ENCODE assay signal across 1 cellular context in the genomic region with DNA sequence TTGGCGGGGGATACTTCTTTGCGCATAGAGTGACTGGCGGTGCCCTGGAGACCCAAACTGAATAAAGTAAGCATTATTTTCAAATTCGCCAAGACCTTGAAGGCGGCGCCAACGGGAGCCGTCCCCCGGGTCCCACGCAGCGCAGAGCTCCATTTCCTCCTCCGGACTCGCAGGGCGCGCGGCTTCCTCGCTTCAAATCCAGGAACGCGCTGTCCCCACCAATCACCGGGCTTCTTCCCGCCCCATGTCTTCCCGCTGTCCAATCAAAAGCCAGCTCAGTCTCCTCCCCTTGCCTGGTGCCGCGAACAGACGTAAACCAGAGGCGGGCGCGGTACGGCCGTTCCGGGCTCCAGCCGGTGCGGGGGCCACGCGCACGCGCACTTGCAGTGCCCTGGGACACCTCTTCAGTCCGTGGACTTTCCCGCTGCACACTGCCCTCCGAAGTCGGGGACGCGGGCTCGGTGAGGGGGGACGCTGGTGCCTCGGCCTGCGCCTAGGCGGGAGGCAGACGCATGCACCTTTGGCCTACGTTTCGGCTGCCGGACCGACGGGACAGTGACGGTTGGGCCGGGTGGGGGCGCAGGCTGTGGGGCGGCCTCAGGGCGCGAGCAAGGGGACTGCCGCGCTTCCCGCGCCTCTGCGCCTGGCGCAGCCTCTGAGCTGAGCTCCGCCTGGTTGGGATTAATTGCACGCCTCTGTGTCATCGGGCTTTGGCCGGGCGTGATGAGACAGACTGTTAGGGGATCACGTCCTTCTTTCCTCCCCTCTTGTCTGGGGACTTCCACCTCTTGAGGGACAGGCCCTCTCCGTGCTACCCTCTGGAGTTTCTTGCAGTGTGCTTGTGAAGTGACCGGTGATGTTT.
TF ChIP-seq lines count a peak whose summit lies in the region.

A gene with protein sequence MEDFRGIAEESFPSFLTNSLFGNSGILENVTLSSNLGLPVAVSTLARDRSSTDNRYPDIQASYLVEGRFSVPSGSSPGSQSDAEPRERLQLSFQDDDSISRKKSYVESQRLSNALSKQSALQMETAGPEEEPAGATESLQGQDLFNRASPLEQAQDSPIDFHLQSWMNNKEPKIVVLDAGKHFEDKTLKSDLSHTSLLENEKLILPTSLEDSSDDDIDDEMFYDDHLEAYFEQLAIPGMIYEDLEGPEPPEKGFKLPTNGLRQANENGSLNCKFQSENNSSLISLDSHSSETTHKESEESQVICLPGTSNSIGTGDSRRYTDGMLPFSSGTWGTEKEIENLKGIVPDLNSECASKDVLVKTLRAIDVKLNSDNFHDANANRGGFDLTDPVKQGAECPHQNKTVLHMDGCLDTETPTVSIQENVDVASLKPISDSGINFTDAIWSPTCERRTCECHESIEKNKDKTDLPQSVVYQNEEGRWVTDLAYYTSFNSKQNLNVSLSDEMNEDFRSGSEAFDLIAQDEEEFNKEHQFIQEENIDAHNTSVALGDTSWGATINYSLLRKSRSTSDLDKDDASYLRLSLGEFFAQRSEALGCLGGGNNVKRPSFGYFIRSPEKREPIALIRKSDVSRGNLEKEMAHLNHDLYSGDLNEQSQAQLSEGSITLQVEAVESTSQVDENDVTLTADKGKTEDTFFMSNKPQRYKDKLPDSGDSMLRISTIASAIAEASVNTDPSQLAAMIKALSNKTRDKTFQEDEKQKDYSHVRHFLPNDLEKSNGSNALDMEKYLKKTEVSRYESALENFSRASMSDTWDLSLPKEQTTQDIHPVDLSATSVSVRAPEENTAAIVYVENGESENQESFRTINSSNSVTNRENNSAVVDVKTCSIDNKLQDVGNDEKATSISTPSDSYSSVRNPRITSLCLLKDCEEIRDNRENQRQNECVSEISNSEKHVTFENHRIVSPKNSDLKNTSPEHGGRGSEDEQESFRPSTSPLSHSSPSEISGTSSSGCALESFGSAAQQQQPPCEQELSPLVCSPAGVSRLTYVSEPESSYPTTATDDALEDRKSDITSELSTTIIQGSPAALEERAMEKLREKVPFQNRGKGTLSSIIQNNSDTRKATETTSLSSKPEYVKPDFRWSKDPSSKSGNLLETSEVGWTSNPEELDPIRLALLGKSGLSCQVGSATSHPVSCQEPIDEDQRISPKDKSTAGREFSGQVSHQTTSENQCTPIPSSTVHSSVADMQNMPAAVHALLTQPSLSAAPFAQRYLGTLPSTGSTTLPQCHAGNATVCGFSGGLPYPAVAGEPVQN (N-terminal part only) (plus strand): TSS at position 386 of the 862 bp plus-strand sequence. CDS start 8,063 bp downstream, outside the sequence.

TF ChIP-seq in K562, 482 proteins besides CTCF, POLR2A, EP300 and RAD21 (continued from another document and continues in another):
- peak; percentile 89 for TF ChIP-seq ARID4B (CRISPR knock-in tag; IDR thresholded peaks at IDR 0.05)
- TF ChIP-seq ATF4 (CRISPR knock-in tag; IDR thresholded peaks at IDR 0.05): no peak
- no peak for TF ChIP-seq PYGO2 (tag; IDR thresholded peaks at IDR 0.05)
- TF ChIP-seq HDAC8 (tag; IDR thresholded peaks at IDR 0.05): no peak
- TF ChIP-seq MYC (IDR thresholded peaks at IDR 0.05; ENCODE audit: low read depth, low read length): peak; percentile 73
- TF ChIP-seq MYC (CRISPR knock-in tag; IDR thresholded peaks at IDR 0.05; ENCODE audit: borderline replicate concordance, low read depth): no peak
- TF ChIP-seq XRCC4 (IDR thresholded peaks at IDR 0.05; ENCODE audit: extremely low read depth, insufficient read depth, insufficient read length): no peak
- no peak for TF ChIP-seq ZNF717 (CRISPR knock-in tag; IDR thresholded peaks at IDR 0.05)
- TF ChIP-seq ZBTB26 (CRISPR knock-in tag; IDR thresholded peaks at IDR 0.05): no peak
- no peak for TF ChIP-seq ZNF512 (tag; IDR thresholded peaks at IDR 0.05)
- peak; percentile 86 for TF ChIP-seq E2F3 (CRISPR knock-in tag; IDR thresholded peaks at IDR 0.05)
- TF ChIP-seq SIRT6 (IDR thresholded peaks at IDR 0.05; ENCODE audit: low read depth, low read length): no peak
- TF ChIP-seq ZNF511 (CRISPR knock-in tag; IDR thresholded peaks at IDR 0.05): peak; percentile 94
- TF ChIP-seq KLF6 (CRISPR knock-in tag; IDR thresholded peaks at IDR 0.05; ENCODE audit: borderline replicate concordance): no peak
- TF ChIP-seq MAZ (CRISPR knock-in tag; conservative IDR thresholded peaks at IDR 0.05 in 1 of 2, IDR thresholded peaks at IDR 0.05 in 1 of 2): peak; percentile 84 to 88
- no peak for TF ChIP-seq SNAPC5 (CRISPR knock-in tag; IDR thresholded peaks at IDR 0.05)
- no peak for TF ChIP-seq SNIP1 (IDR thresholded peaks at IDR 0.05; ENCODE audit: low read depth)
- no peak for TF ChIP-seq ZNF175 (CRISPR knock-in tag; IDR thresholded peaks at IDR 0.05; ENCODE audit: low read depth)
- peak; percentile 35; the same call in 1 of the 2 replicates for TF ChIP-seq HLTF (IDR thresholded peaks at IDR 0.05)
- TF ChIP-seq HDGF (IDR thresholded peaks at IDR 0.05): no peak
- peak; percentile 92 for TF ChIP-seq RBM25 (IDR thresholded peaks at IDR 0.05; ENCODE audit: low read depth, low read length, severe bottlenecking)
- no peak for TF ChIP-seq ZNF76 (CRISPR knock-in tag; IDR thresholded peaks at IDR 0.05; ENCODE audit: borderline replicate concordance)
- no peak for TF ChIP-seq MEF2D (tag; conservative IDR thresholded peaks at IDR 0.05; ENCODE audit: low read depth)
- TF ChIP-seq ZNF696 (CRISPR knock-in tag; conservative IDR thresholded peaks at IDR 0.05): no peak
- TF ChIP-seq ETV5 (CRISPR knock-in tag; IDR thresholded peaks at IDR 0.05; ENCODE audit: low read depth): peak; percentile 52; the same call in 1 of the 2 replicates
- TF ChIP-seq TOE1 (IDR thresholded peaks at IDR 0.05; ENCODE audit: borderline replicate concordance): no peak
- no peak for TF ChIP-seq TOE1 (CRISPR knock-in tag; IDR thresholded peaks at IDR 0.05; ENCODE audit: borderline replicate concordance, low read depth)
- 0 out of 2 replicates have a peak, but pooled peaks have one; percentile 25 for TF ChIP-seq HOMEZ (CRISPR knock-in tag; IDR thresholded peaks at IDR 0.05)
- no peak for TF ChIP-seq ZNF311 (CRISPR knock-in tag; IDR thresholded peaks at IDR 0.05)
- TF ChIP-seq PTBP1 (IDR thresholded peaks at IDR 0.05; ENCODE audit: low read depth, low read length): no peak
- no peak for TF ChIP-seq KLF10 (CRISPR knock-in tag; IDR thresholded peaks at IDR 0.05)
- no peak for TF ChIP-seq WHSC1 (IDR thresholded peaks at IDR 0.05; ENCODE audit: low read length)
- TF ChIP-seq, protein P1, sequence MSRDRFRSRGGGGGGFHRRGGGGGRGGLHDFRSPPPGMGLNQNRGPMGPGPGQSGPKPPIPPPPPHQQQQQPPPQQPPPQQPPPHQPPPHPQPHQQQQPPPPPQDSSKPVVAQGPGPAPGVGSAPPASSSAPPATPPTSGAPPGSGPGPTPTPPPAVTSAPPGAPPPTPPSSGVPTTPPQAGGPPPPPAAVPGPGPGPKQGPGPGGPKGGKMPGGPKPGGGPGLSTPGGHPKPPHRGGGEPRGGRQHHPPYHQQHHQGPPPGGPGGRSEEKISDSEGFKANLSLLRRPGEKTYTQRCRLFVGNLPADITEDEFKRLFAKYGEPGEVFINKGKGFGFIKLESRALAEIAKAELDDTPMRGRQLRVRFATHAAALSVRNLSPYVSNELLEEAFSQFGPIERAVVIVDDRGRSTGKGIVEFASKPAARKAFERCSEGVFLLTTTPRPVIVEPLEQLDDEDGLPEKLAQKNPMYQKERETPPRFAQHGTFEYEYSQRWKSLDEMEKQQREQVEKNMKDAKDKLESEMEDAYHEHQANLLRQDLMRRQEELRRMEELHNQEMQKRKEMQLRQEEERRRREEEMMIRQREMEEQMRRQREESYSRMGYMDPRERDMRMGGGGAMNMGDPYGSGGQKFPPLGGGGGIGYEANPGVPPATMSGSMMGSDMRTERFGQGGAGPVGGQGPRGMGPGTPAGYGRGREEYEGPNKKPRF (IDR thresholded peaks at IDR 0.05; ENCODE audit: low read depth, low read length): no peak
- no peak; the same call in 1 of the 2 replicates for TF ChIP-seq ARID1B (IDR thresholded peaks at IDR 0.05)
- TF ChIP-seq E2F1 (CRISPR knock-in tag; IDR thresholded peaks at IDR 0.05): 0 out of 2 replicates have a peak, but pooled peaks have one; percentile 66
- peak; percentile 51 for TF ChIP-seq GABPA (tag; conservative IDR thresholded peaks at IDR 0.05; ENCODE audit: low read depth)
